In genomic region chr1:234477373-234478151, GRCh38 we compare ENCODE assay signal across 8 cellular contexts. TPM values are rescaled to one million over a fixed set of nuclear protein-coding genes. Genes with fewer than 3 reads are reported as not detected.
DNase-seq lines count a peak whose midpoint lies in the region; FAIRE-seq and TF ChIP-seq lines count a peak whose summit lies in the region.

No MANE protein-coding gene starts in this region.

- peaks cover 58% of the 10 kb centered on the region for H3K4me1 Mint-ChIP-seq in activated T-helper 1 cell treated with anti-CD3 and anti-CD28 coated beads, Interleukin-12 subunit alpha, Interleukin-12 subunit beta, Interleukin-2, Interleukin-4 antibody, amounts not matched to agents 30 ng/mL and 10 ng/mL and 1 ng/mL, durations not matched to agents 14 hours and 24 hours and 36 hours (ENCODE audit: low read depth)

- H3K4me1 ChIP-seq in keratinocyte (ENCODE audit: control insufficient read depth, extremely low read depth, insufficient read depth, low read length) = peaks cover 11% of the 10 kb centered on the region
- H3K4me1 ChIP-seq in stomach smooth muscle (ENCODE audit: control insufficient read depth, insufficient read depth, low read length) = peaks cover 7% of the 10 kb centered on the region

- H3K36me3 Mint-ChIP-seq in activated T-helper 1 cell treated with anti-CD3 and anti-CD28 coated beads, Interleukin-12 subunit alpha, Interleukin-12 subunit beta, Interleukin-2, Interleukin-4 antibody, amounts not matched to agents 30 ng/mL and 10 ng/mL and 1 ng/mL, durations not matched to agents 14 hours and 24 hours and 36 hours (ENCODE audit: low read depth) = peaks cover 14% of the 10 kb centered on the region

- H3K36me3 ChIP-seq in keratinocyte (ENCODE audit: control insufficient read depth in 2 of 2, extremely low read depth in 1 of 2, insufficient read depth in 2 of 2, low read length in 2 of 2) = peaks cover 0 to 1% of the 10 kb centered on the region in 2 experiments
- no peaks in the 10 kb centered on the region for H3K36me3 ChIP-seq in stomach smooth muscle (ENCODE audit: control insufficient read depth in 2 of 2, insufficient read depth in 2 of 2, low read length in 2 of 2)

- H3K27ac ChIP-seq in keratinocyte (ENCODE audit: control insufficient read depth, insufficient read depth, low read length) = peak overlapping the region; percentile 40
- peak overlapping the region; percentile 32 for H3K27ac ChIP-seq in stomach smooth muscle (ENCODE audit: low read length)

- H3K4me2 ChIP-seq in keratinocyte (ENCODE audit: control insufficient read depth, extremely low read depth, insufficient read depth, low read depth, low read length) = peak overlapping the region; percentile 80

- peak; percentile 43 for DNase-seq in DMS79 treated with DMSO at 0.1 percent for 48 hours (lab: John Stamatoyannopoulos, UW)
- no peak for DNase-seq in DMS79 (lab: John Stamatoyannopoulos, UW)
- DNase-seq in activated T-helper 1 cell treated with anti-CD3 and anti-CD28 coated beads, Interleukin-12 subunit alpha, Interleukin-12 subunit beta, Interleukin-2, Interleukin-4 antibody, amounts not matched to agents 30 ng/mL and 10 ng/mL and 1 ng/mL, durations not matched to agents 14 hours and 24 hours and 36 hours (ENCODE audit: low spot score) = no peak
- no peak for DNase-seq in keratinocyte (ENCODE audit: low read depth, low spot score)
- DNase-seq in activated gamma-delta T cell treated with Interleukin-2 at 50 U/mL for 16 hours = no peak
- no peak for DNase-seq in SIG-M5 treated with dmso at 0.1 percent for 504 hours (lab: John Stamatoyannopoulos, UW; ENCODE audit: unreplicated experiment)
- DNase-seq in SK-N-DZ (ENCODE audit: low spot score) = no peak

- peaks cover 19% of the 10 kb centered on the region for H3K79me2 ChIP-seq in keratinocyte (ENCODE audit: control insufficient read depth, insufficient read depth, low read length)

- dilution Hi-C loops in keratinocyte (cut with MboI; ENCODE audit: extremely low pct_ligation_motif_present, low sequenced_read_pairs) = no loop called here

- H3K27me3 ChIP-seq in keratinocyte (ENCODE audit: control insufficient read depth, extremely low read depth, insufficient read depth, low read length) (no peaks in the 10 kb centered on the region), stomach smooth muscle (ENCODE audit: control insufficient read depth in 1 of 2, insufficient read depth in 2 of 2, low read length in 2 of 2) (no peaks in the 10 kb centered on the region)

- no peaks in the 10 kb centered on the region for H3K9me3 Mint-ChIP-seq in activated T-helper 1 cell treated with anti-CD3 and anti-CD28 coated beads, Interleukin-12 subunit alpha, Interleukin-12 subunit beta, Interleukin-2, Interleukin-4 antibody, amounts not matched to agents 30 ng/mL and 10 ng/mL and 1 ng/mL, durations not matched to agents 14 hours and 24 hours and 36 hours

- intact Hi-C loops in activated T-helper 1 cell treated with anti-CD3 and anti-CD28 coated beads, Interleukin-12 subunit alpha, Interleukin-12 subunit beta, Interleukin-2, Interleukin-4 antibody, amounts not matched to agents 30 ng/mL and 10 ng/mL and 1 ng/mL, durations not matched to agents 14 hours and 24 hours and 36 hours (cut with micrococcal nuclease) = loop anchor here (1.0 to 5.0 kb wide), 6 partner anchors 69 to 1027 kb away; partner anchors contain the start of genes ARID4B, B3GALNT2, GGPS1 and RBM34

- H3K4me3 ChIP-seq in keratinocyte (ENCODE audit: control insufficient read depth in 2 of 3, extremely low read depth in 1 of 3, insufficient read depth in 2 of 3, low read depth in 1 of 3, low read length in 3 of 3) = peak overlapping the region; percentile 62 to 87 (median 84)
- H3K4me3 ChIP-seq in stomach smooth muscle (ENCODE audit: low read length in 2 of 2) = peak overlapping the region; percentile 52 to 83

- no peak for FAIRE-seq in keratinocyte (lab: Jason Lieb, UNC)

- H3K9me1 ChIP-seq in keratinocyte (ENCODE audit: control insufficient read depth, extremely low read depth, insufficient read depth, low read length) = no peaks in the 10 kb centered on the region

- peaks cover 8% of the 10 kb centered on the region for H3K27me3 Mint-ChIP-seq in activated T-helper 1 cell treated with anti-CD3 and anti-CD28 coated beads, Interleukin-12 subunit alpha, Interleukin-12 subunit beta, Interleukin-2, Interleukin-4 antibody, amounts not matched to agents 30 ng/mL and 10 ng/mL and 1 ng/mL, durations not matched to agents 14 hours and 24 hours and 36 hours (ENCODE audit: insufficient read depth)

- H2AFZ ChIP-seq in keratinocyte (ENCODE audit: control insufficient read depth, low read length) = peak overlapping the region; percentile 71

- peak overlapping the region; percentile 75 for H3K27ac Mint-ChIP-seq in activated T-helper 1 cell treated with anti-CD3 and anti-CD28 coated beads, Interleukin-12 subunit alpha, Interleukin-12 subunit beta, Interleukin-2, Interleukin-4 antibody, amounts not matched to agents 30 ng/mL and 10 ng/mL and 1 ng/mL, durations not matched to agents 14 hours and 24 hours and 36 hours

- no peaks in the 10 kb centered on the region for H4K20me1 ChIP-seq in keratinocyte (ENCODE audit: control insufficient read depth, extremely low read depth, insufficient read depth, low read length)

- H3K9me3 ChIP-seq in keratinocyte (ENCODE audit: control insufficient read depth, low read depth, low read length) (no peaks in the 10 kb centered on the region), stomach smooth muscle (ENCODE audit: control insufficient read depth in 2 of 2, low read length in 2 of 2) (no peaks in the 10 kb centered on the region)

- no peak for TF ChIP-seq CTCF in keratinocyte (optimal IDR thresholded peaks at IDR 0.05 in 1 of 3, IDR thresholded peaks at IDR 0.05 in 1 of 3, conservative IDR thresholded peaks at IDR 0.05 in 1 of 3; ENCODE audit: extremely low read depth in 1 of 3, insufficient read depth in 2 of 3, low read length in 3 of 3)

- peak overlapping the region; percentile 75 for H3K9ac ChIP-seq in keratinocyte (ENCODE audit: control insufficient read depth, extremely low read depth, insufficient read depth, low read length)
- peak overlapping the region; percentile 43 to 49 for H3K9ac ChIP-seq in stomach smooth muscle (ENCODE audit: low read length in 2 of 2)

- H3K4me3 Mint-ChIP-seq in activated T-helper 1 cell treated with anti-CD3 and anti-CD28 coated beads, Interleukin-12 subunit alpha, Interleukin-12 subunit beta, Interleukin-2, Interleukin-4 antibody, amounts not matched to agents 30 ng/mL and 10 ng/mL and 1 ng/mL, durations not matched to agents 14 hours and 24 hours and 36 hours = peak overlapping the region; percentile 90

RNA-seq across cellular contexts. Expression of gene TARBP1, which starts 1.4 kb away (rescaled TPM):
- total RNA-seq in activated T-helper 1 cell treated with anti-CD3 and anti-CD28 coated beads, Interleukin-12 subunit alpha, Interleukin-12 subunit beta, Interleukin-2, Interleukin-4 antibody, amounts not matched to agents 30 ng/mL and 10 ng/mL and 1 ng/mL, durations not matched to agents 14 hours and 24 hours and 36 hours = 71.7 and 78.9 TPM in 2 replicates
- 18.4 to 28.7 TPM (median 23.6 TPM) in 3 replicates for polyA plus RNA-seq in keratinocyte
- 9.5 TPM for polyA plus RNA-seq in keratinocyte (2011; ENCODE audit: low read depth)
- 11.2 and 26.8 TPM in 2 replicates for polyA plus RNA-seq in keratinocyte (2011; cell fraction: cytosol; rRNA removed)
- 70.3 and 70.5 TPM in 2 replicates for polyA plus RNA-seq in keratinocyte (2011; cell fraction: nucleus; rRNA removed)
- polyA plus RNA-seq in keratinocyte (2012; ENCODE audit: low replicate concordance) = 10.5 and 11.1 TPM in 2 replicates
- 6.8 to 25.2 TPM (median 15.0 TPM) in 3 replicates for polyA minus RNA-seq in keratinocyte
- 8.2 TPM for polyA minus RNA-seq in keratinocyte (2011; cell fraction: cytosol; rRNA and poly(A)+ RNA removed)
- polyA minus RNA-seq in keratinocyte (2011; cell fraction: nucleus; rRNA and poly(A)+ RNA removed) = 11.1 and 25.7 TPM in 2 replicates
- polyA plus RNA-seq in SK-N-DZ (2014; cell fraction: cytosol; rRNA removed) = 13.9 and 15.3 TPM in 2 replicates
- 68.8 and 95.8 TPM in 2 replicates for polyA plus RNA-seq in SK-N-DZ (2014; cell fraction: nucleus; rRNA removed)
